11 cellular contexts compared by ENCODE assay signal in genomic region chr7:617614-618538, GRCh38.
A peak's percentile ranks its signal among the peaks of the same experiment; 100 is the strongest.
DNase-seq lines count a peak whose midpoint lies in the region; ATAC-seq and TF ChIP-seq lines count a peak whose summit lies in the region.
"Had no signal": no experiment of that assay in that cellular context is flagged by ENCODE, and none has a peak within 500 bp of the region (broad histone marks: within the 10 kb centered on the region; RNA-seq: fewer than 3 reads in every experiment).

No MANE protein-coding gene starts in this region.

- H3K9me3 Mint-ChIP-seq in activated naive CD4-positive, alpha-beta T cell treated with anti-CD3 and anti-CD28 coated beads, Interleukin-2, amount 50 U/mL, for 72 hours: peaks cover 19 to 32% of the 10 kb centered on the region in 2 donors
- H3K9me3 Mint-ChIP-seq in naive thymus-derived CD4-positive, alpha-beta T cell: peaks cover 3 to 39% (median 27%) of the 10 kb centered on the region in 11 donors

- peak overlapping the region; percentile 77 to 93 (median 84) for H3K4me3 Mint-ChIP-seq in naive thymus-derived CD4-positive, alpha-beta T cell

- H4K20me1 ChIP-seq in BLaER1 (no peaks in the 10 kb centered on the region), OCI-LY7 (ENCODE audit: insufficient read depth, low read length) (no peaks in the 10 kb centered on the region)

- H3K9me3 ChIP-seq in BLaER1 (peaks cover 25% of the 10 kb centered on the region), OCI-LY7 (ENCODE audit: low read length) (peaks cover 11% of the 10 kb centered on the region; the same call in 1 of the 2 replicates)
- peaks cover 0 to 29% (median 6%) of the 10 kb centered on the region in 3 experiments for H3K9me3 ChIP-seq in naive thymus-derived CD4-positive, alpha-beta T cell (ENCODE audit: control insufficient read depth in 2 of 3, low read length in 3 of 3)

- no peaks in the 10 kb centered on the region for H3K27me3 ChIP-seq in BLaER1
- no peaks in the 10 kb centered on the region for H3K27me3 ChIP-seq in naive thymus-derived CD4-positive, alpha-beta T cell (ENCODE audit: control insufficient read depth in 2 of 2, insufficient read depth in 2 of 2, low read length in 2 of 2)

- H3K27me3 Mint-ChIP-seq in naive thymus-derived CD4-positive, alpha-beta T cell: no peaks in the 10 kb centered on the region

- H3K4me3 ChIP-seq in BLaER1 (peak overlapping the region; percentile 20; the same call in 1 of the 2 replicates), OCI-LY7 (ENCODE audit: low read depth, low read length, poor library complexity, severe bottlenecking) (no peak overlapping the region)
- H3K4me3 ChIP-seq in naive thymus-derived CD4-positive, alpha-beta T cell (ENCODE audit: low read length): peak overlapping the region; percentile 45

- H3K9ac ChIP-seq in BLaER1: peak overlapping the region; percentile 70

- H3K36me3 Mint-ChIP-seq in activated naive CD4-positive, alpha-beta T cell treated with anti-CD3 and anti-CD28 coated beads, Interleukin-2, amount 50 U/mL, for 72 hours: peaks cover 45 to 54% of the 10 kb centered on the region in 2 donors
- H3K36me3 Mint-ChIP-seq in naive thymus-derived CD4-positive, alpha-beta T cell: peaks cover 15 to 42% (median 22%) of the 10 kb centered on the region in 5 donors

- H3K9me2 ChIP-seq in OCI-LY7 (ENCODE audit: insufficient read depth, low read length): no peaks in the 10 kb centered on the region

- intact Hi-C loops in naive thymus-derived CD4-positive, alpha-beta T cell (cut with micrococcal nuclease): loop anchor here (1.0 to 10.0 kb wide), 11 partner anchors 8 to 305 kb away; partner anchors contain the start of genes DNAAF5 (in 2 of the 2) and PRKAR1B (in 1 of the 2)
- intact Hi-C loops in OCI-LY7 (cut with micrococcal nuclease; ENCODE audit: unreplicated experiment): no loop called here

- peaks cover 9% of the 10 kb centered on the region; the same call in 1 of the 2 replicates for H3K36me3 ChIP-seq in BLaER1
- H3K36me3 ChIP-seq in naive thymus-derived CD4-positive, alpha-beta T cell (ENCODE audit: control insufficient read depth in 2 of 3, insufficient read depth in 3 of 3, low read length in 3 of 3): no peaks in the 10 kb centered on the region
- H3K36me3 ChIP-seq in OCI-LY7 (ENCODE audit: insufficient read depth, low read length): peaks cover 9% of the 10 kb centered on the region; the same call in 1 of the 2 replicates

- TF ChIP-seq CTCF in OCI-LY7 (conservative IDR thresholded peaks at IDR 0.05; ENCODE audit: low read length): no peak

- peaks cover 33 to 85% (median 61%) of the 10 kb centered on the region in 7 donors for H3K4me1 Mint-ChIP-seq in naive thymus-derived CD4-positive, alpha-beta T cell

- no TSS peak for BruUV-seq in OCI-LY7 (replicated peaks; lab: Mats Ljungman, UMichigan)

- H3K27ac ChIP-seq in BLaER1 (peak overlapping the region; percentile 73), OCI-LY7 (ENCODE audit: low read depth, low read length, poor library complexity, severe bottlenecking) (no peak overlapping the region)
- peak overlapping the region; percentile 91 for H3K27ac ChIP-seq in naive thymus-derived CD4-positive, alpha-beta T cell (ENCODE audit: low read depth, low read length)

- H3K79me2 ChIP-seq in OCI-LY7 (ENCODE audit: insufficient read depth, low read depth, low read length): no peaks in the 10 kb centered on the region

- ATAC-seq in activated naive CD4-positive, alpha-beta T cell treated with anti-CD3 and anti-CD28 coated beads, Interleukin-2, amount 50 U/mL, for 72 hours: peak; percentile 43 to 67
- ATAC-seq in naive thymus-derived CD4-positive, alpha-beta T cell: peak; percentile 15
- no peak for ATAC-seq in GM18498 (IDR thresholded peaks at IDR 0.05; ENCODE audit: unreplicated experiment)

- H3K4me1 ChIP-seq in BLaER1 (peaks cover 60% of the 10 kb centered on the region), OCI-LY7 (ENCODE audit: insufficient read depth, low read length, poor library complexity, severe bottlenecking) (no peaks in the 10 kb centered on the region)
- peaks cover 42 to 54% of the 10 kb centered on the region in 2 donors for H3K4me1 ChIP-seq in naive thymus-derived CD4-positive, alpha-beta T cell (ENCODE audit: control insufficient read depth in 2 of 2, insufficient read depth in 2 of 2, low read length in 2 of 2)

- no peak overlapping the region for H2AFZ ChIP-seq in OCI-LY7 (ENCODE audit: low read length)

- peak overlapping the region; percentile 86 for H3K4me2 ChIP-seq in BLaER1
- H3K4me2 ChIP-seq in OCI-LY7 (ENCODE audit: low read length): no peak overlapping the region

- H3K27ac Mint-ChIP-seq in activated naive CD4-positive, alpha-beta T cell treated with anti-CD3 and anti-CD28 coated beads, Interleukin-2, amount 50 U/mL, for 72 hours: peak overlapping the region; percentile 94 to 98
- peak overlapping the region; percentile 96 to 100 (median 99) for H3K27ac Mint-ChIP-seq in naive thymus-derived CD4-positive, alpha-beta T cell

- CTCF ChIA-PET in naive thymus-derived CD4-positive, alpha-beta T cell (lab: Charles Lee): interaction anchor here (0.7 kb wide), 1 partner anchor 68 kb away, joined by 4 read pairs; no protein-coding TSS in a partner anchor
- CTCF ChIA-PET in OCI-LY7 (lab: Charles Lee; ENCODE audit: unreplicated experiment): no interaction called here

- DNase-seq in HuH-7 (ENCODE audit: low spot score): peak; percentile 85
- DNase-seq in activated naive CD4-positive, alpha-beta T cell treated with anti-CD3 and anti-CD28 coated beads, Interleukin-2, amount 50 U/mL, for 72 hours (ENCODE audit: low spot score in 2 of 2): peak in 1 of 2 donors; percentile 31
- peak in 2 of 9 donors; percentile 16 to 29 for DNase-seq in naive thymus-derived CD4-positive, alpha-beta T cell
- DNase-seq in ureter (ENCODE audit: low spot score): no peak
- DNase-seq in OCI-LY7 (ENCODE audit: low spot score): no peak
- DNase-seq in NCI-H1436 (lab: John Stamatoyannopoulos, UW): no peak
- DNase-seq: erythroblast, NCI-H1694, NCI-H774 had no signal

- POLR2A ChIA-PET in naive thymus-derived CD4-positive, alpha-beta T cell (lab: Charles Lee): interaction anchor here (0.8 to 4.1 kb wide), 17 partner anchors 11 to 266 kb away, joined by 3 to 63 read pairs (median 4); partner anchors contain the start of genes PRKAR1B and SUN1
- POLR2A ChIA-PET in OCI-LY7 (lab: Charles Lee): interaction anchor here (0.6 to 0.9 kb wide), 3 partner anchors 9 to 32 kb away, joined by 3 read pairs; no protein-coding TSS in a partner anchor
